In genomic region chr5:143618146-143618545, GRCh38 we compare ENCODE assay signal across 11 cellular contexts.
A peak's percentile ranks its signal among the peaks of the same experiment; 100 is the strongest.
DNase-seq lines count a peak whose midpoint lies in the region; TF ChIP-seq lines count a peak whose summit lies in the region.
"Had no signal": no experiment of that assay in that cellular context is flagged by ENCODE, and none has a peak within 500 bp of the region (broad histone marks: within the 10 kb centered on the region; RNA-seq: fewer than 3 reads in every experiment).

No MANE protein-coding gene starts in this region.

- no peaks in the 10 kb centered on the region for H3K36me3 ChIP-seq in esophagus muscularis mucosa
- H3K36me3 ChIP-seq: BE2C had no signal

- intact Hi-C loops in esophagus muscularis mucosa (cut with DNase I) = no loop called here

- no peak for TF ChIP-seq EP300 in esophagus muscularis mucosa (IDR thresholded peaks at IDR 0.05)

- no peaks in the 10 kb centered on the region for H3K27me3 ChIP-seq in esophagus muscularis mucosa
- H3K27me3 ChIP-seq: BE2C had no signal

- no peak for TF ChIP-seq POLR2A in esophagus muscularis mucosa (IDR thresholded peaks at IDR 0.05; ENCODE audit: low read depth)

- DNase-seq in NCI-H2227 (lab: John Stamatoyannopoulos, UW; ENCODE audit: unreplicated experiment) (peak; percentile 1), NCI-H2227 treated with DMSO at 0.1 percent for 48 hours (lab: John Stamatoyannopoulos, UW) (no peak), NCI-H524 treated with DMSO at 0.1 percent for 48 hours (lab: John Stamatoyannopoulos, UW) (peak; percentile 86), esophagus muscularis mucosa (ENCODE audit: extremely low spot score) (peak; percentile 72), GOT3 (lab: John Stamatoyannopoulos, UW) (no peak), HT-29 (ENCODE audit: low spot score) (no peak)
- DNase-seq in stimulated activated CD8-positive, alpha-beta memory T cell treated with anti-CD3 and anti-CD28 coated beads, Interleukin-4, amount 100 ng/mL, for 48 hours = no peak
- DNase-seq: BE2C; CD4-positive, alpha-beta memory T cell had no signal

- WGBS in esophagus muscularis mucosa = 54% methylated on average over 6 of the region's 6 CpGs

- no peaks in the 10 kb centered on the region for H3K4me1 ChIP-seq in esophagus muscularis mucosa
- H3K4me1 ChIP-seq: A549, BE2C had no signal

- H3K4me3 ChIP-seq in esophagus muscularis mucosa = no peak overlapping the region
- H3K4me3 ChIP-seq: A549 had no signal

- no peak for TF ChIP-seq CTCF in esophagus muscularis mucosa (IDR thresholded peaks at IDR 0.05)

- H3K9me3 ChIP-seq in esophagus muscularis mucosa = no peaks in the 10 kb centered on the region
- H3K9me3 ChIP-seq: BE2C had no signal

- no peak overlapping the region for H3K27ac ChIP-seq in esophagus muscularis mucosa (replicated peaks in 1 of 4)
- H3K27ac ChIP-seq: A549, C4-2B had no signal

Comparison
In these comparisons a context has a peak if more than half of its experiments do, and no peak if none do; other contexts are left out.
1. DNase-seq: peak in NCI-H2227 (single experiment), NCI-H524 treated with DMSO at 0.1 percent for 48 hours (single experiment) and esophagus muscularis mucosa (single experiment); none in NCI-H2227 treated with DMSO at 0.1 percent for 48 hours (single experiment), GOT3 (single experiment), HT-29 (single experiment) and stimulated activated CD8-positive, alpha-beta memory T cell treated with anti-CD3 and anti-CD28 coated beads, Interleukin-4, amount 100 ng/mL, for 48 hours (single experiment).